Comparison of ENCODE assay signal across 1 cellular context in the genomic region with DNA sequence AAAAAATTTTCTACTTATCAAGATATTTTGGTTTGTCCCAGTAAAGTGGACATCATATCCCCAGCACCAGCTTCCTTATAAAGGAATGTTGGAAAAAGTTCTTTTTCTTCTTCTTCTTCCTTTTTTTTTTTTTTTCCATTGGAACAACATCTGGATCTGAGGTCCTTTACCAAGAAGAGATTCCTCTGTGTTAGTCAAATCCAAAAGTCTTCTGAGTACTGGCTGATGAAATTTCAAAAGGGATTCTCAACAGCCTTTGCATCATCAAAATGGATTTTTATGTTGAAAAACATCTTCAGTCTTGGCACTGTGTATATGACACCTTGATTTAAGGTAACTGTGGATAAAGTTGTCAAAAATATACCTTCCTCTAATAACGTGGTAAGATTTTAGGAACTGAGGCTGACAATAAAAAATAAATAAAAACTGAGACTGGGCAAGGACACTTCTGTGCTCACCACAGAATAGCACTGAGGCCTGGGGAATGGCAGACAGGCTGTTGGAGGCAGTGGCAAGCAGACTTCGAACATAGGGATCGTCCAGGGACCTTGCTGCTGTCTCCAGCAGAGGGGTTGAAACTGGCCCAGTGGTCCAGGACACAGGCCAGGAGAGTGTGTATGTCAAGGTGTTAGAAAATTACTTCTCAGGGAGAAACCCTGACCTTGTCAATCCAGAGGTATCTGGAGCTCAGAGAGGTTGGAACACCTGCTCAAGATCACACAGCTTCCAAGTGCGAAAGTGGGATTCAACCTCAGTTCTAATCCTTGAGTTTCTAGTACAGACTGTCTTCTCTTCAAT.
TF ChIP-seq lines count a peak whose summit lies in the region.

No MANE protein-coding gene starts in this region.

TF ChIP-seq in HepG2, 621 proteins besides CTCF, POLR2A, EP300 and RAD21 (continued from another document):
- TF ChIP-seq ASH2L (IDR thresholded peaks at IDR 0.05; ENCODE audit: insufficient read length, low read depth, low read length) (no peak), ZNF335 (CRISPR knock-in tag; IDR thresholded peaks at IDR 0.05) (no peak), TCF7 (IDR thresholded peaks at IDR 0.05; ENCODE audit: low read depth) (no peak), ZNF160 (CRISPR knock-in tag; IDR thresholded peaks at IDR 0.05) (no peak), CBX2 (IDR thresholded peaks at IDR 0.05; ENCODE audit: low read depth, low read length) (no peak), CBX2 (CRISPR knock-in tag; IDR thresholded peaks at IDR 0.05; ENCODE audit: low read depth) (no peak), ZFP62 (CRISPR knock-in tag; IDR thresholded peaks at IDR 0.05) (no peak), HMGA1 (CRISPR knock-in tag; conservative IDR thresholded peaks at IDR 0.05) (no peak), ZNF121 (CRISPR knock-in tag; IDR thresholded peaks at IDR 0.05) (no peak), ELF4 (CRISPR knock-in tag; IDR thresholded peaks at IDR 0.05; ENCODE audit: borderline replicate concordance) (no peak), ZNF570 (CRISPR knock-in tag; IDR thresholded peaks at IDR 0.05; ENCODE audit: borderline replicate concordance) (no peak), ZNF441 (CRISPR knock-in tag; IDR thresholded peaks at IDR 0.05; ENCODE audit: borderline replicate concordance) (no peak)
